ENCODE assay signal across 18 cellular contexts in the genomic region with DNA sequence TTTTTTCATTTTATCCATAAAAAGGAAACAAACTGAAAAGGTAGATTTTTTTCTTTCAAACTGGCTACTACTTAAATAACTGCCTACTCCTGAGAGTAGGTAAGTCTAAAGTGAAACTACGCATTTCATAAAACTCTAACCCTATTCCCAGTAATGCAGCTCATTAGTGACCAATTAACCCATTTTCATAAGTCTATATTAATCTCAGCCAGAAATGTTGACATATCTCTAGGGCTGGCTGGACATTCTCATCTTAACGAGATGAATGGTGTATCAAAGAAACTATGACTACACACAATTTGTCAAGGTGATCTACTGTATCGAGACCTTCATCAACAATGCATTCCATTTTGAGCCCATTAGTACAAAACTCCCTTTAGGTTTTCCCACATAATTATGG. TPM values are rescaled to one million over a fixed set of nuclear protein-coding genes. Genes with fewer than 3 reads are reported as not detected.
DNase-seq lines count a peak whose midpoint lies in the region; FAIRE-seq and TF ChIP-seq lines count a peak whose summit lies in the region.
"Had no signal": no experiment of that assay in that cellular context is flagged by ENCODE, and none has a peak within 500 bp of the region (broad histone marks: within the 10 kb centered on the region; RNA-seq: fewer than 3 reads in every experiment).

No MANE protein-coding gene starts in this region.

- no peak for DNase-seq in D721Med (ENCODE audit: insufficient read length, low spot score)
- DNase-seq in SJSA1 (ENCODE audit: low read depth in 1 of 2, low spot score in 2 of 2): no peak
- peak; percentile 29 for DNase-seq in kidney tubule cell (ENCODE audit: low spot score)
- no peak for DNase-seq in activated T-helper 1 cell treated with anti-CD3 and anti-CD28 coated beads, Interleukin-12 subunit alpha, Interleukin-12 subunit beta, Interleukin-2, Interleukin-4 antibody, amounts not matched to agents 30 ng/mL and 10 ng/mL and 1 ng/mL, durations not matched to agents 14 hours and 24 hours and 36 hours (ENCODE audit: low spot score)
- DNase-seq in retina: no peak
- DNase-seq in NCI-H82 (lab: John Stamatoyannopoulos, UW): no peak
- DNase-seq: CD8-positive, alpha-beta memory T cell; DMS153; EL; Kasumi-1; NCI-H1105 treated with DMSO at 0.1 percent for 48 hours; NCI-H187; NCI-H2171; NCI-H446 treated with DMSO at 0.1 percent for 48 hours; NCI-H748 treated with DMSO at 0.1 percent for 48 hours; SK-N-SH had no signal

- H3K9me3 Mint-ChIP-seq in activated T-helper 1 cell treated with anti-CD3 and anti-CD28 coated beads, Interleukin-12 subunit alpha, Interleukin-12 subunit beta, Interleukin-2, Interleukin-4 antibody, amounts not matched to agents 30 ng/mL and 10 ng/mL and 1 ng/mL, durations not matched to agents 14 hours and 24 hours and 36 hours: no peaks in the 10 kb centered on the region
- H3K9me3 Mint-ChIP-seq: CD8-positive, alpha-beta memory T cell had no signal

- H3K9me3 ChIP-seq in SJSA1 (replicated peaks) (no peaks in the 10 kb centered on the region), subcutaneous abdominal adipose tissue (ENCODE audit: control insufficient read depth in 5 of 5, low read length in 5 of 5) (no peaks in the 10 kb centered on the region)
- H3K9me3 ChIP-seq: BLaER1 had no signal

- TF ChIP-seq CTCF in D721Med (IDR thresholded peaks at IDR 0.05; ENCODE audit: insufficient read depth, missing control alignments): no peak

- H3K36me3 ChIP-seq in SJSA1: no peaks in the 10 kb centered on the region
- H3K36me3 ChIP-seq in subcutaneous abdominal adipose tissue (ENCODE audit: control insufficient read depth in 5 of 5, insufficient read depth in 5 of 5, low read length in 5 of 5): no peaks in the 10 kb centered on the region
- H3K36me3 ChIP-seq: BLaER1 had no signal

- FAIRE-seq in D721Med (lab: Jason Lieb, UNC): peak; percentile 41

- H3K4me3 ChIP-seq in SJSA1: no peak overlapping the region
- no peak overlapping the region for H3K4me3 ChIP-seq in subcutaneous abdominal adipose tissue (ENCODE audit: low read depth in 1 of 5, low read length in 5 of 5)
- H3K4me3 ChIP-seq: BLaER1 had no signal

- no peaks in the 10 kb centered on the region for H3K4me1 Mint-ChIP-seq in activated T-helper 1 cell treated with anti-CD3 and anti-CD28 coated beads, Interleukin-12 subunit alpha, Interleukin-12 subunit beta, Interleukin-2, Interleukin-4 antibody, amounts not matched to agents 30 ng/mL and 10 ng/mL and 1 ng/mL, durations not matched to agents 14 hours and 24 hours and 36 hours (ENCODE audit: low read depth)
- H3K4me1 Mint-ChIP-seq: CD8-positive, alpha-beta memory T cell had no signal

- H3K4me1 ChIP-seq in SJSA1 (replicated peaks) (peaks cover 34% of the 10 kb centered on the region), subcutaneous abdominal adipose tissue (ENCODE audit: control insufficient read depth in 5 of 5, insufficient read depth in 5 of 5, low read length in 5 of 5) (peaks cover 0 to 29% (median 20%) of the 10 kb centered on the region in 5 donors)
- H3K4me1 ChIP-seq: BLaER1 had no signal

- no peaks in the 10 kb centered on the region for H3K27me3 ChIP-seq in SJSA1 (replicated peaks)
- no peaks in the 10 kb centered on the region for H3K27me3 ChIP-seq in subcutaneous abdominal adipose tissue (ENCODE audit: control insufficient read depth in 5 of 5, insufficient read depth in 4 of 5, low read length in 5 of 5)
- H3K27me3 ChIP-seq: BLaER1 had no signal

- no peak overlapping the region for H3K27ac Mint-ChIP-seq in activated T-helper 1 cell treated with anti-CD3 and anti-CD28 coated beads, Interleukin-12 subunit alpha, Interleukin-12 subunit beta, Interleukin-2, Interleukin-4 antibody, amounts not matched to agents 30 ng/mL and 10 ng/mL and 1 ng/mL, durations not matched to agents 14 hours and 24 hours and 36 hours
- H3K27ac Mint-ChIP-seq: CD8-positive, alpha-beta memory T cell had no signal

- no peaks in the 10 kb centered on the region for H3K36me3 Mint-ChIP-seq in activated T-helper 1 cell treated with anti-CD3 and anti-CD28 coated beads, Interleukin-12 subunit alpha, Interleukin-12 subunit beta, Interleukin-2, Interleukin-4 antibody, amounts not matched to agents 30 ng/mL and 10 ng/mL and 1 ng/mL, durations not matched to agents 14 hours and 24 hours and 36 hours (ENCODE audit: low read depth)
- H3K36me3 Mint-ChIP-seq: CD8-positive, alpha-beta memory T cell had no signal

- peaks cover 5% of the 10 kb centered on the region for H3K27me3 Mint-ChIP-seq in activated T-helper 1 cell treated with anti-CD3 and anti-CD28 coated beads, Interleukin-12 subunit alpha, Interleukin-12 subunit beta, Interleukin-2, Interleukin-4 antibody, amounts not matched to agents 30 ng/mL and 10 ng/mL and 1 ng/mL, durations not matched to agents 14 hours and 24 hours and 36 hours (ENCODE audit: insufficient read depth)

- H3K27ac ChIP-seq in SJSA1: peak overlapping the region; percentile 41; the same call in 1 of the 2 replicates
- peak overlapping the region; percentile 25 for H3K27ac ChIP-seq in subcutaneous abdominal adipose tissue (ENCODE audit: low read depth, low read length)
- H3K27ac ChIP-seq: BLaER1 had no signal

- no peak overlapping the region for H3K4me3 Mint-ChIP-seq in activated T-helper 1 cell treated with anti-CD3 and anti-CD28 coated beads, Interleukin-12 subunit alpha, Interleukin-12 subunit beta, Interleukin-2, Interleukin-4 antibody, amounts not matched to agents 30 ng/mL and 10 ng/mL and 1 ng/mL, durations not matched to agents 14 hours and 24 hours and 36 hours
- H3K4me3 Mint-ChIP-seq: CD8-positive, alpha-beta memory T cell had no signal

- intact Hi-C loops in activated T-helper 1 cell treated with anti-CD3 and anti-CD28 coated beads, Interleukin-12 subunit alpha, Interleukin-12 subunit beta, Interleukin-2, Interleukin-4 antibody, amounts not matched to agents 30 ng/mL and 10 ng/mL and 1 ng/mL, durations not matched to agents 14 hours and 24 hours and 36 hours (cut with micrococcal nuclease): no loop called here

- no peak overlapping the region for H3K9ac ChIP-seq in subcutaneous abdominal adipose tissue (ENCODE audit: low read length in 5 of 5)
- H3K9ac ChIP-seq: BLaER1, SK-N-SH had no signal

RNA-seq across cellular contexts. Expression of a gene that starts 57.2 kb away (rescaled TPM):
- total RNA-seq in SJSA1 (2014; rRNA removed; shearing (Covaris generic)): 29.4 and 52.7 TPM in 2 replicates
- total RNA-seq in activated T-helper 1 cell treated with anti-CD3 and anti-CD28 coated beads, Interleukin-12 subunit alpha, Interleukin-12 subunit beta, Interleukin-2, Interleukin-4 antibody, amounts not matched to agents 30 ng/mL and 10 ng/mL and 1 ng/mL, durations not matched to agents 14 hours and 24 hours and 36 hours: 1.9 and 3.1 TPM in 2 replicates
